In the genomic region with DNA sequence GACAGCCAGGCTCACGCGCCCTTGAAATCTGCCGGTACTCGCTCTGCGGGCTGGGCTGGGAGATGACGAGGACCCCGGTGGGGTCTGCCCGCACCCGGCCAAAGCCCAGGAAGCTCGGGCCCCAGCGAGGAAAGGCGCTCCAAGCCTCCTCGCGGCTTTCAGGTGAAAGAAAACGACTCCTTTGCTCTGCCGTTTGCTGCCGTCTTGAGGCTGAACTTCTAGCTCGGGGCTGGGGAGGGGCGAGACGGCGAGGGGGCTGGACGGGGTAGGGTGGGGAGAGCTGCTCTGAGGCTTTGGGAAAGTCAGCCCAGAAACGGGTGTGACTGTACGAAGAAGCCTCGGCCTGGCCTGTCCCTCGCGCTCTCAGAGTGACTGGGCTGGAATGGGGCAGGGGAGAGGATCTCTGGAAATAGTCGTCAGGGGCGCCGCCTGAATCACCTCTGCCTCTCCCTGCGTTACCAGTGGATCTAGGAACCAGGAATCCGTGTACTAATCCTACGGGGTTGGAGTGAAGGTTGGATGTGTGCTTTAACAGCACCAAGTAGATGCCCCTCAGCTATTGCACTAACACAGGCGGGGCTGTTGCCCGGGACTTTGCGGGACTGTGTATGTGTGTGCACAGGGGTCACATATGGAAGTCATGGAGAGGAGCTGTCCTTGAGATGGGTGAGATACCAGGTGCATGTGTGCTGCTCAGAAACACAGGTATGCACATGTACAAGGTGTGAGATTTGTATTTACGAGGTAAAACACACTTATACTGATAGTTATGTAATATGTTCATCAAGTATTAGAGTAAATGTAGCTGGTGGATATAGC, we compare ENCODE assay signal across 1 cellular context.
TF ChIP-seq lines count a peak whose summit lies in the region.

No MANE protein-coding gene starts in this region.

TF ChIP-seq in HepG2, 621 proteins besides CTCF, POLR2A, EP300 and RAD21:
- TF ChIP-seq TCF7L2 (IDR thresholded peaks at IDR 0.05; ENCODE audit: low read depth, low read length) (no peak), NCOA2 (CRISPR knock-in tag; IDR thresholded peaks at IDR 0.05) (no peak), MAFG (CRISPR knock-in tag; IDR thresholded peaks at IDR 0.05) (no peak), HOXA7 (CRISPR knock-in tag; IDR thresholded peaks at IDR 0.05) (no peak)
- TF ChIP-seq, protein P1, sequence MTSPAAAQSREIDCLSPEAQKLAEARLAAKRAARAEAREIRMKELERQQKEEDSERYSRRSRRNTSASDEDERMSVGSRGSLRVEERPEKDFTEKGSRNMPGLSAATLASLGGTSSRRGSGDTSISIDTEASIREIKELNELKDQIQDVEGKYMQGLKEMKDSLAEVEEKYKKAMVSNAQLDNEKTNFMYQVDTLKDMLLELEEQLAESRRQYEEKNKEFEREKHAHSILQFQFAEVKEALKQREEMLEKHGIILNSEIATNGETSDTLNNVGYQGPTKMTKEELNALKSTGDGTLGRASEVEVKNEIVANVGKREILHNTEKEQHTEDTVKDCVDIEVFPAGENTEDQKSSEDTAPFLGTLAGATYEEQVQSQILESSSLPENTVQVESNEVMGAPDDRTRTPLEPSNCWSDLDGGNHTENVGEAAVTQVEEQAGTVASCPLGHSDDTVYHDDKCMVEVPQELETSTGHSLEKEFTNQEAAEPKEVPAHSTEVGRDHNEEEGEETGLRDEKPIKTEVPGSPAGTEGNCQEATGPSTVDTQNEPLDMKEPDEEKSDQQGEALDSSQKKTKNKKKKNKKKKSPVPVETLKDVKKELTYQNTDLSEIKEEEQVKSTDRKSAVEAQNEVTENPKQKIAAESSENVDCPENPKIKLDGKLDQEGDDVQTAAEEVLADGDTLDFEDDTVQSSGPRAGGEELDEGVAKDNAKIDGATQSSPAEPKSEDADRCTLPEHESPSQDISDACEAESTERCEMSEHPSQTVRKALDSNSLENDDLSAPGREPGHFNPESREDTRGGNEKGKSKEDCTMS (CRISPR knock-in tag; conservative IDR thresholded peaks at IDR 0.05), result no peak
TF ChIP-seq in HepG2: peak in this region for 0.
